ENCODE assay signal across 22 cellular contexts in genomic region chr2:43078301-43078700, GRCh38.
"Had no signal": no experiment of that assay in that cellular context is flagged by ENCODE, and none has a peak within 500 bp of the region (broad histone marks: within the 10 kb centered on the region; RNA-seq: fewer than 3 reads in every experiment).

No MANE protein-coding gene starts in this region.

- H3K36me3 Mint-ChIP-seq: activated CD8-positive, alpha-beta memory T cell treated with anti-CD3 and anti-CD28 coated beads, Interleukin-2, amount 10 ng/mL, durations not matched to agents 7 days and 5 days; activated naive CD4-positive, alpha-beta T cell treated with anti-CD3 and anti-CD28 coated beads, Interleukin-2, amount 10 ng/mL, durations not matched to agents 7 days and 5 days; immature natural killer cell; natural killer cell treated with Interleukin-12 subunit alpha and Interleukin-12 subunit beta and Interleukin-15 and Interleukin-18, amount 100 ng/mL, for 72 hours had no signal

- H3K27ac Mint-ChIP-seq: activated CD4-positive, alpha-beta T cell treated with anti-CD3 and anti-CD28 coated beads, Interleukin-2, amount 10 ng/mL, durations not matched to agents 7 days and 5 days; activated CD8-positive, alpha-beta memory T cell treated with anti-CD3 and anti-CD28 coated beads, Interleukin-2, amount 10 ng/mL, durations not matched to agents 7 days and 5 days; activated CD8-positive, alpha-beta T cell treated with anti-CD3 and anti-CD28 coated beads for 36 hours; activated naive CD4-positive, alpha-beta T cell treated with anti-CD3 and anti-CD28 coated beads, Interleukin-2, amount 10 ng/mL, durations not matched to agents 7 days and 5 days; dendritic cell treated with granulocyte-macrophage colony-stimulating factor and Interleukin-4, amounts not matched to agents 40 ng/mL and 50 ng/mL, for 4 days; natural killer cell treated with Interleukin-12 subunit alpha and Interleukin-12 subunit beta and Interleukin-15 and Interleukin-18, amount 100 ng/mL, for 72 hours had no signal

- H3K4me3 Mint-ChIP-seq: activated CD4-positive, alpha-beta T cell treated with anti-CD3 and anti-CD28 coated beads, Interleukin-2, amount 10 ng/mL, durations not matched to agents 7 days and 5 days; activated CD8-positive, alpha-beta memory T cell treated with anti-CD3 and anti-CD28 coated beads, Interleukin-2, amount 10 ng/mL, durations not matched to agents 7 days and 5 days; activated CD8-positive, alpha-beta T cell treated with anti-CD3 and anti-CD28 coated beads for 36 hours; activated naive CD4-positive, alpha-beta T cell treated with anti-CD3 and anti-CD28 coated beads, Interleukin-2, amount 10 ng/mL, durations not matched to agents 7 days and 5 days; dendritic cell treated with granulocyte-macrophage colony-stimulating factor and Interleukin-4, amounts not matched to agents 40 ng/mL and 50 ng/mL, for 4 days; immature natural killer cell; natural killer cell treated with Interleukin-12 subunit alpha and Interleukin-12 subunit beta and Interleukin-15 and Interleukin-18, amount 100 ng/mL, for 72 hours had no signal

- H3K4me3 ChIP-seq: cardiac muscle cell, left lung, smooth muscle cell had no signal

- H3K4me2 ChIP-seq: smooth muscle cell had no signal

- H3K9me3 ChIP-seq: left lung had no signal

- DNase-seq: activated CD4-positive, alpha-beta T cell treated with anti-CD3 and anti-CD28 coated beads, Interleukin-2, amount 10 ng/mL, durations not matched to agents 7 days and 5 days; activated CD4-positive, CD25-positive, alpha-beta regulatory T cell treated with anti-CD3 and anti-CD28 coated beads, Interleukin-2, amount 50 U/mL, for 72 hours; activated CD8-positive, alpha-beta memory T cell treated with anti-CD3 and anti-CD28 coated beads, Interleukin-2, amount 10 ng/mL, durations not matched to agents 7 days and 5 days; activated CD8-positive, alpha-beta T cell treated with anti-CD3 and anti-CD28 coated beads for 36 hours; activated effector memory CD4-positive, alpha-beta T cell treated with anti-CD3 and anti-CD28 coated beads, Interleukin-2, amount 50 U/mL, for 16 hours; activated naive CD4-positive, alpha-beta T cell treated with anti-CD3 and anti-CD28 coated beads, Interleukin-2, amount 10 ng/mL, durations not matched to agents 7 days and 5 days; activated T-cell treated with anti-CD3 and anti-CD28 coated beads for 4 hours; amygdala; effector CD4-positive, alpha-beta T cell; immature natural killer cell; kidney glomerular epithelial cell; occipital lobe; stimulated activated CD4-positive, alpha-beta T cell treated with anti-CD3 and anti-CD28 coated beads, Interleukin-2, amount 100 ng/mL, for 48 hours; stimulated activated naive CD4-positive, alpha-beta T cell treated with Interleukin-2 at 50 U/mL for 16 hours; T-helper 1 cell; WERI-Rb-1 had no signal

- H3K4me1 Mint-ChIP-seq: activated CD8-positive, alpha-beta memory T cell treated with anti-CD3 and anti-CD28 coated beads, Interleukin-2, amount 10 ng/mL, durations not matched to agents 7 days and 5 days had no signal

- ATAC-seq: activated CD8-positive, alpha-beta memory T cell treated with anti-CD3 and anti-CD28 coated beads, Interleukin-2, amount 10 ng/mL, durations not matched to agents 7 days and 5 days; activated CD8-positive, alpha-beta T cell treated with anti-CD3 and anti-CD28 coated beads for 36 hours; left lung; natural killer cell treated with Interleukin-12 subunit alpha and Interleukin-12 subunit beta and Interleukin-15 and Interleukin-18, amount 100 ng/mL, for 72 hours; sciatic nerve had no signal

- H3K36me3 ChIP-seq: cardiac muscle cell, left lung, WERI-Rb-1 had no signal

- H3K27me3 ChIP-seq: cardiac muscle cell, left lung had no signal

- H3K27ac ChIP-seq: cardiac muscle cell, left lung, WERI-Rb-1 had no signal

- H3K27me3 Mint-ChIP-seq: activated CD4-positive, alpha-beta T cell treated with anti-CD3 and anti-CD28 coated beads, Interleukin-2, amount 10 ng/mL, durations not matched to agents 7 days and 5 days; activated CD8-positive, alpha-beta memory T cell treated with anti-CD3 and anti-CD28 coated beads, Interleukin-2, amount 10 ng/mL, durations not matched to agents 7 days and 5 days; activated CD8-positive, alpha-beta T cell treated with anti-CD3 and anti-CD28 coated beads for 36 hours; dendritic cell treated with granulocyte-macrophage colony-stimulating factor and Interleukin-4, amounts not matched to agents 40 ng/mL and 50 ng/mL, for 4 days; natural killer cell treated with Interleukin-12 subunit alpha and Interleukin-12 subunit beta and Interleukin-15 and Interleukin-18, amount 100 ng/mL, for 72 hours had no signal

- H3K9me3 Mint-ChIP-seq: activated CD4-positive, alpha-beta T cell treated with anti-CD3 and anti-CD28 coated beads, Interleukin-2, amount 10 ng/mL, durations not matched to agents 7 days and 5 days; activated CD8-positive, alpha-beta T cell treated with anti-CD3 and anti-CD28 coated beads for 36 hours; activated naive CD4-positive, alpha-beta T cell treated with anti-CD3 and anti-CD28 coated beads, Interleukin-2, amount 10 ng/mL, durations not matched to agents 7 days and 5 days; dendritic cell treated with granulocyte-macrophage colony-stimulating factor and Interleukin-4, amounts not matched to agents 40 ng/mL and 50 ng/mL, for 4 days; immature natural killer cell; natural killer cell treated with Interleukin-12 subunit alpha and Interleukin-12 subunit beta and Interleukin-15 and Interleukin-18, amount 100 ng/mL, for 72 hours had no signal
